Comparison of ENCODE assay signal across 9 cellular contexts in genomic region chr3:15300318-15301078, GRCh38. TPM values are rescaled to one million over a fixed set of nuclear protein-coding genes. Genes with fewer than 3 reads are reported as not detected.
DNase-seq lines count a peak whose midpoint lies in the region; ATAC-seq, FAIRE-seq and TF ChIP-seq lines count a peak whose summit lies in the region.
"Had no signal": no experiment of that assay in that cellular context is flagged by ENCODE, and none has a peak within 500 bp of the region (broad histone marks: within the 10 kb centered on the region; RNA-seq: fewer than 3 reads in every experiment).

No MANE protein-coding gene starts in this region.

- peak in 2 of 6 experiments; percentile 14 to 22 for TF ChIP-seq CTCF in adrenal gland (IDR thresholded peaks at IDR 0.05)

- H3K36me3 Mint-ChIP-seq in T-helper 2 cell treated with Interferon-gamma antibody and Interleukin-4, amounts not matched to agents 5 μg/mL and 100 μg/mL, for 36 hours (ENCODE audit: low read depth), result peaks cover 66% of the 10 kb centered on the region

- 33 to 52% (median 38%) methylated on average over 5 to 8 of the region's 8 CpGs for WGBS in adrenal gland, 4 donors

- H3K36me3 ChIP-seq in adrenal gland (replicated peaks in 1 of 2) (peaks cover 0 to 36% of the 10 kb centered on the region in 2 donors), Karpas-422 (ENCODE audit: insufficient read depth, low read length) (no peaks in the 10 kb centered on the region)

- H3K27ac ChIP-seq in adrenal gland (peak overlapping the region; percentile 34 to 93 (median 85)), Karpas-422 (ENCODE audit: low read length) (no peak overlapping the region)

- peak; percentile 96 for FAIRE-seq in H54 (lab: Jason Lieb, UNC)

- peak; percentile 75 for DNase-seq in 8988T
- peak; percentile 91 for DNase-seq in H54 (ENCODE audit: insufficient read length, low spot score)
- peak; percentile 78 to 91 (median 89) for DNase-seq in adrenal gland
- peak; percentile 66 for DNase-seq in kidney glomerular epithelial cell (lab: John Stamatoyannopoulos, UW)
- DNase-seq in NCI-H774 (lab: John Stamatoyannopoulos, UW), result no peak
- DNase-seq in T-helper 2 cell treated with Interferon-gamma antibody and Interleukin-4, amounts not matched to agents 5 μg/mL and 100 μg/mL, for 36 hours (ENCODE audit: low spot score), result no peak
- DNase-seq in Karpas-422, result no peak
- DNase-seq: NCI-H2081 had no signal

- TF ChIP-seq POLR2A in H54 (IDR thresholded peaks at IDR 0.05; ENCODE audit: low read depth, low read length) (no peak), adrenal gland (IDR thresholded peaks at IDR 0.05) (no peak)

- no peaks in the 10 kb centered on the region for H3K27me3 ChIP-seq in adrenal gland
- H3K27me3 ChIP-seq in Karpas-422 (ENCODE audit: low read length), result no peaks in the 10 kb centered on the region

- H3K79me2 ChIP-seq in Karpas-422 (ENCODE audit: low read length), result no peaks in the 10 kb centered on the region

- peaks cover 61% of the 10 kb centered on the region for H3K4me1 Mint-ChIP-seq in T-helper 2 cell treated with Interferon-gamma antibody and Interleukin-4, amounts not matched to agents 5 μg/mL and 100 μg/mL, for 36 hours (ENCODE audit: low read depth)

- no peak for ATAC-seq in HG03354 (IDR thresholded peaks at IDR 0.05; ENCODE audit: poor library complexity, severe bottlenecking, unreplicated experiment)

- no peak overlapping the region for H2AFZ ChIP-seq in Karpas-422 (ENCODE audit: low read length)

- intact Hi-C loops in adrenal gland (cut with DNase I), result no loop called here

- H3K9me3 ChIP-seq in adrenal gland (replicated peaks in 1 of 3) (no peaks in the 10 kb centered on the region), Karpas-422 (ENCODE audit: low read length) (no peaks in the 10 kb centered on the region)

- no peak overlapping the region for H3K4me3 ChIP-seq in adrenal gland
- H3K4me3 ChIP-seq in Karpas-422 (ENCODE audit: low read length), result no peak overlapping the region

- H3K9me2 ChIP-seq in Karpas-422 (replicated peaks; ENCODE audit: insufficient read depth, low read length), result no peaks in the 10 kb centered on the region

- peaks cover 45 to 64% of the 10 kb centered on the region in 2 donors for H3K4me1 ChIP-seq in adrenal gland (replicated peaks in 1 of 2)
- H3K4me1 ChIP-seq in Karpas-422 (ENCODE audit: low read length), result no peaks in the 10 kb centered on the region

- no peaks in the 10 kb centered on the region for H4K20me1 ChIP-seq in Karpas-422 (ENCODE audit: insufficient read depth, low read depth, low read length)

- no peak overlapping the region for H3K4me3 Mint-ChIP-seq in T-helper 2 cell treated with Interferon-gamma antibody and Interleukin-4, amounts not matched to agents 5 μg/mL and 100 μg/mL, for 36 hours

- no peaks in the 10 kb centered on the region for H3K27me3 Mint-ChIP-seq in T-helper 2 cell treated with Interferon-gamma antibody and Interleukin-4, amounts not matched to agents 5 μg/mL and 100 μg/mL, for 36 hours (ENCODE audit: low read depth)

- peaks cover 2% of the 10 kb centered on the region for H3K9me3 Mint-ChIP-seq in T-helper 2 cell treated with Interferon-gamma antibody and Interleukin-4, amounts not matched to agents 5 μg/mL and 100 μg/mL, for 36 hours

- H3K27ac Mint-ChIP-seq in T-helper 2 cell treated with Interferon-gamma antibody and Interleukin-4, amounts not matched to agents 5 μg/mL and 100 μg/mL, for 36 hours, result no peak overlapping the region

- no peak overlapping the region for H3K9ac ChIP-seq in Karpas-422 (ENCODE audit: low read length)

- H3K4me2 ChIP-seq in Karpas-422 (ENCODE audit: low read depth, low read length, poor library complexity, severe bottlenecking), result no peak overlapping the region

RNA-seq across cellular contexts. Expression of gene SH3BP5, which starts 31.9 kb away (rescaled TPM):
- total RNA-seq in adrenal gland, result 100 to 1,000 TPM; 134 to 830 (median 180) TPM
- polyA plus RNA-seq in adrenal gland, result 1,000 to 10,000 TPM in 1 of 3 donors, 100 to 1,000 TPM in 2; 119 to 1,158 (median 135) TPM
- 0.51 and 0.82 TPM in 2 replicates for total RNA-seq in Karpas-422 (2014; rRNA removed; shearing (Covaris generic); ENCODE audit: low replicate concordance)

Comparison
In these comparisons a context has a peak if more than half of its experiments do, and no peak if none do; other contexts are left out.
1. DNase-seq: peak in 8988T (single experiment), H54 (single experiment), adrenal gland (7 of 7) and kidney glomerular epithelial cell (single experiment); none in NCI-H774 (single experiment), T-helper 2 cell treated with Interferon-gamma antibody and Interleukin-4, amounts not matched to agents 5 μg/mL and 100 μg/mL, for 36 hours (single experiment) and Karpas-422 (single experiment).
2. RNA of gene SH3BP5, which starts 31.9 kb away (total RNA-seq): 134 to 830 TPM in adrenal gland; 0.51 to 0.82 TPM in Karpas-422; every median in the first group is over 10 times any median in the second.